In genomic region chr14:61484826-61485584, GRCh38 we compare ENCODE assay signal across 18 cellular contexts.
A peak's percentile ranks its signal among the peaks of the same experiment; 100 is the strongest.
DNase-seq lines count a peak whose midpoint lies in the region; ATAC-seq, FAIRE-seq and TF ChIP-seq lines count a peak whose summit lies in the region.
"Had no signal": no experiment of that assay in that cellular context is flagged by ENCODE, and none has a peak within 500 bp of the region (broad histone marks: within the 10 kb centered on the region; RNA-seq: fewer than 3 reads in every experiment).

No MANE protein-coding gene starts in this region.

- no peak for ATAC-seq in activated T-cell treated with anti-CD3 and anti-CD28 coated beads, Interleukin-2, amount 50 U/mL, for 72 hours (replicated peaks in 1 of 2)
- ATAC-seq in activated T-cell treated with anti-CD3 and anti-CD28 coated beads, Interleukin-2, amount 50 U/mL, for 4 hours = no peak

- no peaks in the 10 kb centered on the region for H3K27me3 Mint-ChIP-seq in activated T-cell treated with anti-CD3 and anti-CD28 coated beads, Interleukin-2, amount 50 U/mL, for 72 hours (ENCODE audit: low read depth)
- H3K27me3 Mint-ChIP-seq in activated T-cell treated with anti-CD3 and anti-CD28 coated beads, Interleukin-2, amount 50 U/mL, for 4 hours (ENCODE audit: low read depth) = no peaks in the 10 kb centered on the region
- no peaks in the 10 kb centered on the region for H3K27me3 Mint-ChIP-seq in type B pancreatic cell
- H3K27me3 Mint-ChIP-seq: memory B cell had no signal

- TF ChIP-seq CTCF in VCaP (conservative IDR thresholded peaks at IDR 0.05) (no peak), type B pancreatic cell (conservative IDR thresholded peaks at IDR 0.05) (no peak), uterus (IDR thresholded peaks at IDR 0.05) (no peak)

- TF ChIP-seq POLR2A in H54 (IDR thresholded peaks at IDR 0.05; ENCODE audit: low read depth, low read length) (no peak), uterus (IDR thresholded peaks at IDR 0.05) (no peak)

- H3K9me3 ChIP-seq in uterus = no peaks in the 10 kb centered on the region
- H3K9me3 ChIP-seq: Caco-2 had no signal

- H3K4me3 ChIP-seq in uterus = no peak overlapping the region

- H3K4me3 Mint-ChIP-seq in activated T-cell treated with anti-CD3 and anti-CD28 coated beads, Interleukin-2, amount 50 U/mL, for 72 hours = no peak overlapping the region
- H3K4me3 Mint-ChIP-seq in activated T-cell treated with anti-CD3 and anti-CD28 coated beads, Interleukin-2, amount 50 U/mL, for 4 hours = no peak overlapping the region
- H3K4me3 Mint-ChIP-seq in type B pancreatic cell = no peak overlapping the region
- H3K4me3 Mint-ChIP-seq: memory B cell, nephron progenitor cell had no signal

- FAIRE-seq in H54 (lab: Jason Lieb, UNC) = no peak
- FAIRE-seq: keratinocyte had no signal

- DNase-seq in activated T-cell treated with anti-CD3 and anti-CD28 coated beads, Interleukin-2, amount 50 U/mL, for 72 hours = no peak
- DNase-seq in activated T-cell treated with anti-CD3 and anti-CD28 coated beads, Interleukin-2, amount 50 U/mL, for 4 hours = no peak
- DNase-seq in islet precursor cell = peak; percentile 91
- no peak for DNase-seq in type B pancreatic cell (ENCODE audit: extremely low spot score, unreplicated experiment)
- no peak for DNase-seq in H54 (ENCODE audit: insufficient read length, low spot score)
- DNase-seq in uterus = no peak
- no peak for DNase-seq in OCI-M1 (lab: John Stamatoyannopoulos, UW)
- DNase-seq: caudate nucleus; effector memory CD4-positive, alpha-beta T cell; NCI-H345; nephron progenitor cell; SHP77 treated with DMSO at 0.1 percent for 48 hours; stimulated activated CD4-positive, alpha-beta T cell treated with anti-CD3 and anti-CD28 coated beads, Interleukin-12 subunit alpha, Interleukin-12 subunit beta, amount 100 ng/mL, for 4 hours; stimulated activated naive CD4-positive, alpha-beta T cell had no signal

- no peaks in the 10 kb centered on the region for H3K4me1 ChIP-seq in uterus

- H3K27ac Mint-ChIP-seq in activated T-cell treated with anti-CD3 and anti-CD28 coated beads, Interleukin-2, amount 50 U/mL, for 72 hours = peak overlapping the region; percentile 70
- H3K27ac Mint-ChIP-seq in type B pancreatic cell = peak overlapping the region; percentile 26
- H3K27ac Mint-ChIP-seq: memory B cell, nephron progenitor cell had no signal

- intact Hi-C loops in uterus (cut with DNase I; ENCODE audit: low total_unique reads) = no loop called here

- H3K4me1 Mint-ChIP-seq in activated T-cell treated with anti-CD3 and anti-CD28 coated beads, Interleukin-2, amount 50 U/mL, for 72 hours (ENCODE audit: low read depth) = peaks cover 88% of the 10 kb centered on the region
- peaks cover 71% of the 10 kb centered on the region for H3K4me1 Mint-ChIP-seq in activated T-cell treated with anti-CD3 and anti-CD28 coated beads, Interleukin-2, amount 50 U/mL, for 4 hours (ENCODE audit: low read depth)
- peaks cover 21% of the 10 kb centered on the region for H3K4me1 Mint-ChIP-seq in type B pancreatic cell (ENCODE audit: unreplicated experiment)

- no peaks in the 10 kb centered on the region for H3K36me3 ChIP-seq in uterus

- no peaks in the 10 kb centered on the region for H3K9me3 Mint-ChIP-seq in activated T-cell treated with anti-CD3 and anti-CD28 coated beads, Interleukin-2, amount 50 U/mL, for 72 hours
- H3K9me3 Mint-ChIP-seq in activated T-cell treated with anti-CD3 and anti-CD28 coated beads, Interleukin-2, amount 50 U/mL, for 4 hours = no peaks in the 10 kb centered on the region
- H3K9me3 Mint-ChIP-seq in type B pancreatic cell = no peaks in the 10 kb centered on the region
- H3K9me3 Mint-ChIP-seq: memory B cell, nephron progenitor cell had no signal

- peak overlapping the region; percentile 31 for H3K27ac ChIP-seq in VCaP
- no peak overlapping the region for H3K27ac ChIP-seq in uterus

- H3K27me3 ChIP-seq in uterus = no peaks in the 10 kb centered on the region

- H3K36me3 Mint-ChIP-seq in activated T-cell treated with anti-CD3 and anti-CD28 coated beads, Interleukin-2, amount 50 U/mL, for 72 hours (ENCODE audit: insufficient read depth in 2 of 2) = peaks cover 9 to 55% of the 10 kb centered on the region in 2 donors
- peaks cover 64% of the 10 kb centered on the region for H3K36me3 Mint-ChIP-seq in activated T-cell treated with anti-CD3 and anti-CD28 coated beads, Interleukin-2, amount 50 U/mL, for 4 hours (ENCODE audit: insufficient read depth)
- H3K36me3 Mint-ChIP-seq in type B pancreatic cell = peaks cover 3% of the 10 kb centered on the region
- H3K36me3 Mint-ChIP-seq: memory B cell had no signal
